8 cellular contexts compared by ENCODE assay signal in the genomic region with DNA sequence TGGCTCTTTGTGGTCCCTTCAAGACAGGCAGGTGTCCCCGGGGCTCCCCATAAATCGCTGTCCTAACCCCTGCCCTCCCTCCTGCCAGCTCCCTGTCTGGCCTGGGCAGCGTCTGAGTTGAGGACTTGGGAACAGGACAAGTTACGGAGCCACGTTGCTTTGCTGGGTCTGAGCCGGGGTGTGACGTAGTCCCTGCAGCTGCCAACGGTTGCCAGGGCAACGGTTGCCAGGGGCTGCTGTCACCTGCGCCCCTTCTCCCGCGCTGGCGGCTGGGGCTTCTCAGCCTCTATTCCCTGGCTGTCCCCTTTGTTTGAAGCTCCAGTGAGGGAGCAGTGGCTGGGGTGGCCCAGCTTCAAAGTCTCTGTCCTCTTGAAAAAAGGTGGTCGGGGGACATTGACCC. TPM values are rescaled to one million over a fixed set of nuclear protein-coding genes. Genes with fewer than 3 reads are reported as not detected.
DNase-seq lines count a peak whose midpoint lies in the region; ATAC-seq and TF ChIP-seq lines count a peak whose summit lies in the region.

No MANE protein-coding gene starts in this region.

- H3K4me3 ChIP-seq in GM23338 (0 out of 2 replicates have a peak overlapping the region, but pooled peaks have one; percentile 9), parathyroid adenoma (ENCODE audit: low read depth, low read length) (no peak overlapping the region), PC-3 (ENCODE audit: low read length) (no peak overlapping the region)

- no peak overlapping the region for H3K27ac Mint-ChIP-seq in GM23338

- intact Hi-C loops in PC-3 (cut with micrococcal nuclease), result no loop called here

- POLR2A ChIA-PET in PC-3 (lab: Charles Lee; ENCODE audit: unreplicated experiment), result no interaction called here

- H3K9me3 ChIP-seq in parathyroid adenoma (ENCODE audit: control insufficient read depth, low read length), result no peaks in the 10 kb centered on the region
- H3K9me3 ChIP-seq in PC-3 (ENCODE audit: low read length), result no peaks in the 10 kb centered on the region

- H3K79me2 ChIP-seq in GM23338 (replicated peaks; ENCODE audit: insufficient read depth) (no peaks in the 10 kb centered on the region), parathyroid adenoma (peaks cover 22% of the 10 kb centered on the region), PC-3 (ENCODE audit: low read length) (0 out of 2 replicates have a peak, but pooled peaks cover 4% of the 10 kb centered on the region)

- TF ChIP-seq CTCF in GM23338 (conservative IDR thresholded peaks at IDR 0.05; ENCODE audit: low read depth in 2 of 2), result no peak
- TF ChIP-seq CTCF in parathyroid adenoma (IDR thresholded peaks at IDR 0.05), result no peak
- TF ChIP-seq CTCF in PC-3 (conservative IDR thresholded peaks at IDR 0.05; ENCODE audit: low read depth, low read length), result no peak

- H3K9me2 ChIP-seq in GM23338 (ENCODE audit: insufficient read depth) (no peaks in the 10 kb centered on the region), PC-3 (replicated peaks; ENCODE audit: low read length) (no peaks in the 10 kb centered on the region)

- BruUV-seq in PC-3 (replicated peaks; lab: Mats Ljungman, UMichigan), result no TSS peak

- H3K36me3 ChIP-seq in GM23338 (ENCODE audit: insufficient read depth), result no peaks in the 10 kb centered on the region
- H3K36me3 ChIP-seq in parathyroid adenoma (ENCODE audit: control insufficient read depth, insufficient read depth, low read length), result no peaks in the 10 kb centered on the region
- H3K36me3 ChIP-seq in PC-3 (ENCODE audit: low read depth, low read length), result peaks cover 3% of the 10 kb centered on the region

- no peaks in the 10 kb centered on the region for H3K9me3 Mint-ChIP-seq in GM23338

- H4K20me1 ChIP-seq in GM23338 (replicated peaks; ENCODE audit: insufficient read depth) (no peaks in the 10 kb centered on the region; the same call in 1 of the 2 replicates), PC-3 (ENCODE audit: low read length) (no peaks in the 10 kb centered on the region)

- peak; percentile 90 for DNase-seq in GM23338 (ENCODE audit: low spot score)
- peak; percentile 59 for DNase-seq in NCI-H510A (lab: John Stamatoyannopoulos, UW)
- DNase-seq in germinal center (ENCODE audit: low spot score), result peak; percentile 28
- DNase-seq in NCI-H2196 treated with DMSO at 0.1 percent for 48 hours (lab: John Stamatoyannopoulos, UW; ENCODE audit: unreplicated experiment), result no peak
- no peak for DNase-seq in PC-3

- no peaks in the 10 kb centered on the region for H3K36me3 Mint-ChIP-seq in GM23338 (ENCODE audit: low read depth)

- 0 out of 3 replicates have a peak overlapping the region, but pooled peaks have one; percentile 23 for H3K4me3 Mint-ChIP-seq in GM23338

- H3K4me1 ChIP-seq in GM23338 (ENCODE audit: insufficient read depth), result no peaks in the 10 kb centered on the region; the same call in 1 of the 2 replicates
- peaks cover 12% of the 10 kb centered on the region for H3K4me1 ChIP-seq in parathyroid adenoma
- peaks cover 40% of the 10 kb centered on the region for H3K4me1 ChIP-seq in PC-3 (ENCODE audit: insufficient read depth, low read length)

- H3K27ac ChIP-seq in GM23338 (ENCODE audit: low read depth) (no peak overlapping the region), parathyroid adenoma (peak overlapping the region; percentile 19), PC-3 (ENCODE audit: low read length) (no peak overlapping the region)

- H3K9ac ChIP-seq in parathyroid adenoma (no peak overlapping the region), PC-3 (ENCODE audit: low read length) (no peak overlapping the region)

- H3K27me3 Mint-ChIP-seq in GM23338 (ENCODE audit: insufficient read depth, low read depth, poor library complexity), result peaks cover 16% of the 10 kb centered on the region

- CTCF ChIA-PET in PC-3 (lab: Charles Lee), result no interaction called here

- no peaks in the 10 kb centered on the region for H3K27me3 ChIP-seq in GM23338 (ENCODE audit: insufficient read depth)
- no peaks in the 10 kb centered on the region for H3K27me3 ChIP-seq in parathyroid adenoma (ENCODE audit: control insufficient read depth, insufficient read depth, low read length)
- H3K27me3 ChIP-seq in PC-3 (ENCODE audit: low read length), result no peaks in the 10 kb centered on the region

- H3F3A ChIP-seq in GM23338 (replicated peaks; ENCODE audit: low read depth) (no peaks in the 10 kb centered on the region), PC-3 (ENCODE audit: low read length, unreplicated experiment) (no peaks in the 10 kb centered on the region)

- ATAC-seq in GM23338 (peak; percentile 88), PC-3 (no peak), HG03108 (IDR thresholded peaks at IDR 0.05; ENCODE audit: unreplicated experiment) (no peak), HG03196 (IDR thresholded peaks at IDR 0.05; ENCODE audit: unreplicated experiment) (no peak)

- peak overlapping the region; percentile 46 for H3K4me2 ChIP-seq in GM23338
- no peak overlapping the region for H3K4me2 ChIP-seq in parathyroid adenoma (ENCODE audit: low read length)
- no peak overlapping the region for H3K4me2 ChIP-seq in PC-3 (ENCODE audit: low read length)

- peaks cover 8% of the 10 kb centered on the region; the same call in 2 of the 3 replicates for H3K4me1 Mint-ChIP-seq in GM23338

- H2AFZ ChIP-seq in GM23338 (no peak overlapping the region), parathyroid adenoma (no peak overlapping the region), PC-3 (ENCODE audit: low read length) (no peak overlapping the region)

TF ChIP-seq in GM23338, 12 proteins besides CTCF, POLR2A, EP300 and RAD21:
- TF ChIP-seq CREB1 (CRISPR knock-in tag; IDR thresholded peaks at IDR 0.05; ENCODE audit: low read depth) (peak; percentile 87), EZH2phosphoT487 (IDR thresholded peaks at IDR 0.05; ENCODE audit: unreplicated experiment) (no peak)
- TF ChIP-seq, protein P1, sequence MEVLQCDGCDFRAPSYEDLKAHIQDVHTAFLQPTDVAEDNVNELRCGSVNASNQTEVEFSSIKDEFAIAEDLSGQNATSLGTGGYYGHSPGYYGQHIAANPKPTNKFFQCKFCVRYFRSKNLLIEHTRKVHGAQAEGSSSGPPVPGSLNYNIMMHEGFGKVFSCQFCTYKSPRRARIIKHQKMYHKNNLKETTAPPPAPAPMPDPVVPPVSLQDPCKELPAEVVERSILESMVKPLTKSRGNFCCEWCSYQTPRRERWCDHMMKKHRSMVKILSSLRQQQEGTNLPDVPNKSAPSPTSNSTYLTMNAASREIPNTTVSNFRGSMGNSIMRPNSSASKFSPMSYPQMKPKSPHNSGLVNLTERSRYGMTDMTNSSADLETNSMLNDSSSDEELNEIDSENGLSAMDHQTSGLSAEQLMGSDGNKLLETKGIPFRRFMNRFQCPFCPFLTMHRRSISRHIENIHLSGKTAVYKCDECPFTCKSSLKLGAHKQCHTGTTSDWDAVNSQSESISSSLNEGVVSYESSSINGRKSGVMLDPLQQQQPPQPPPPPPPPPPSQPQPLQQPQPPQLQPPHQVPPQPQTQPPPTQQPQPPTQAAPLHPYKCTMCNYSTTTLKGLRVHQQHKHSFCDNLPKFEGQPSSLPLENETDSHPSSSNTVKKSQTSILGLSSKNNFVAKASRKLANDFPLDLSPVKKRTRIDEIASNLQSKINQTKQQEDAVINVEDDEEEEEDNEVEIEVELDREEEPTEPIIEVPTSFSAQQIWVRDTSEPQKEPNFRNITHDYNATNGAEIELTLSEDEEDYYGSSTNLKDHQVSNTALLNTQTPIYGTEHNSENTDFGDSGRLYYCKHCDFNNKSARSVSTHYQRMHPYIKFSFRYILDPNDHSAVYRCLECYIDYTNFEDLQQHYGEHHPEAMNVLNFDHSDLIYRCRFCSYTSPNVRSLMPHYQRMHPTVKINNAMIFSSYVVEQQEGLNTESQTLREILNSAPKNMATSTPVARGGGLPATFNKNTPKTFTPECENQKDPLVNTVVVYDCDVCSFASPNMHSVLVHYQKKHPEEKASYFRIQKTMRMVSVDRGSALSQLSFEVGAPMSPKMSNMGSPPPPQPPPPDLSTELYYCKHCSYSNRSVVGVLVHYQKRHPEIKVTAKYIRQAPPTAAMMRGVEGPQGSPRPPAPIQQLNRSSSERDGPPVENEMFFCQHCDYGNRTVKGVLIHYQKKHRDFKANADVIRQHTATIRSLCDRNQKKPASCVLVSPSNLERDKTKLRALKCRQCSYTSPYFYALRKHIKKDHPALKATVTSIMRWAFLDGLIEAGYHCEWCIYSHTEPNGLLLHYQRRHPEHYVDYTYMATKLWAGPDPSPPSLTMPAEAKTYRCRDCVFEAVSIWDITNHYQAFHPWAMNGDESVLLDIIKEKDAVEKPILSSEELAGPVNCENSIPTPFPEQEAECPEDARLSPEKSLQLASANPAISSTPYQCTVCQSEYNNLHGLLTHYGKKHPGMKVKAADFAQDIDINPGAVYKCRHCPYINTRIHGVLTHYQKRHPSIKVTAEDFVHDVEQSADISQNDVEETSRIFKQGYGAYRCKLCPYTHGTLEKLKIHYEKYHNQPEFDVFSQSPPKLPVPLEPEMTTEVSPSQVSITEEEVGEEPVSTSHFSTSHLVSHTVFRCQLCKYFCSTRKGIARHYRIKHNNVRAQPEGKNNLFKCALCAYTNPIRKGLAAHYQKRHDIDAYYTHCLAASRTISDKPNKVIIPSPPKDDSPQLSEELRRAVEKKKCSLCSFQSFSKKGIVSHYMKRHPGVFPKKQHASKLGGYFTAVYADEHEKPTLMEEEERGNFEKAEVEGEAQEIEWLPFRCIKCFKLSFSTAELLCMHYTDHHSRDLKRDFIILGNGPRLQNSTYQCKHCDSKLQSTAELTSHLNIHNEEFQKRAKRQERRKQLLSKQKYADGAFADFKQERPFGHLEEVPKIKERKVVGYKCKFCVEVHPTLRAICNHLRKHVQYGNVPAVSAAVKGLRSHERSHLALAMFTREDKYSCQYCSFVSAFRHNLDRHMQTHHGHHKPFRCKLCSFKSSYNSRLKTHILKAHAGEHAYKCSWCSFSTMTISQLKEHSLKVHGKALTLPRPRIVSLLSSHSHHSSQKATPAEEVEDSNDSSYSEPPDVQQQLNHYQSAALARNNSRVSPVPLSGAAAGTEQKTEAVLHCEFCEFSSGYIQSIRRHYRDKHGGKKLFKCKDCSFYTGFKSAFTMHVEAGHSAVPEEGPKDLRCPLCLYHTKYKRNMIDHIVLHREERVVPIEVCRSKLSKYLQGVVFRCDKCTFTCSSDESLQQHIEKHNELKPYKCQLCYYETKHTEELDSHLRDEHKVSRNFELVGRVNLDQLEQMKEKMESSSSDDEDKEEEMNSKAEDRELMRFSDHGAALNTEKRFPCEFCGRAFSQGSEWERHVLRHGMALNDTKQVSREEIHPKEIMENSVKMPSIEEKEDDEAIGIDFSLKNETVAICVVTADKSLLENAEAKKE (CRISPR knock-in tag; IDR thresholded peaks at IDR 0.05), result no peak

RNA-seq across cellular contexts. Expression of a gene that starts 10.7 kb away (rescaled TPM):
- 0.12 and 0.14 TPM in 2 replicates for total RNA-seq in GM23338 (2014; rRNA removed; shearing (Covaris generic))
- polyA plus RNA-seq in GM23338 (2016; fragmentation: Nextera tagmentation; extraction: Ambion mirVana), result 0.09 and 0.47 TPM in 2 replicates
- total RNA-seq in PC-3 (2014; rRNA removed), result 33.7 and 41.5 TPM in 2 replicates

RNA-seq across cellular contexts. Expression of a gene that starts 28.9 kb away (rescaled TPM):
- not detected in 2 replicates for total RNA-seq in GM23338 (2014; rRNA removed; shearing (Covaris generic))
- not detected in 2 replicates for polyA plus RNA-seq in GM23338 (2016; fragmentation: Nextera tagmentation; extraction: Ambion mirVana)
- total RNA-seq in PC-3 (2014; rRNA removed), result not detected in 2 replicates

RNA-seq across cellular contexts. Expression of a gene that starts 55.4 kb away (rescaled TPM):
- not detected in 2 replicates for total RNA-seq in GM23338 (2014; rRNA removed; shearing (Covaris generic))
- polyA plus RNA-seq in GM23338 (2016; fragmentation: Nextera tagmentation; extraction: Ambion mirVana), result not detected in 2 replicates
- not detected in 2 replicates for total RNA-seq in PC-3 (2014; rRNA removed)

Comparison
In these comparisons a context has a peak if more than half of its experiments do, and no peak if none do; other contexts are left out.
1. DNase-seq: peak in GM23338 (single experiment), NCI-H510A (single experiment) and germinal center (single experiment); none in NCI-H2196 treated with DMSO at 0.1 percent for 48 hours (single experiment) and PC-3 (single experiment).
2. RNA of a gene that starts 10.7 kb away (total RNA-seq): 33.7 to 41.5 TPM in PC-3; 0.12 to 0.14 TPM in GM23338; every median in the first group is over 10 times any median in the second.